ENCODE assay signal across 23 cellular contexts in genomic region chr18:34938102-34938501, GRCh38.
"Had no signal": no experiment of that assay in that cellular context is flagged by ENCODE, and none has a peak within 500 bp of the region (broad histone marks: within the 10 kb centered on the region; RNA-seq: fewer than 3 reads in every experiment).

No MANE protein-coding gene starts in this region.

- H3K4me1 ChIP-seq: foreskin keratinocyte, heart left ventricle, left lung, lower lobe of right lung had no signal

- H3K4me3 ChIP-seq: coronary artery, dorsolateral prefrontal cortex, esophagus muscularis mucosa, gastroesophageal sphincter, heart left ventricle, hepatocyte, left lung, lower lobe of right lung, mucosa of descending colon had no signal

- H3K4me2 ChIP-seq: hepatocyte had no signal

- H3K27me3 ChIP-seq: dorsolateral prefrontal cortex, esophagus muscularis mucosa, gastroesophageal sphincter, heart left ventricle, hepatocyte had no signal

- H3K36me3 ChIP-seq: esophagus muscularis mucosa, gastroesophageal sphincter, heart left ventricle, left lung, lower lobe of right lung had no signal

- H2AFZ ChIP-seq: hepatocyte had no signal

- H3K79me2 ChIP-seq: hepatocyte had no signal

- ATAC-seq: foreskin keratinocyte, gastroesophageal sphincter, heart left ventricle, left cardiac atrium, left lung, left ventricle myocardium superior, lower lobe of right lung, mucosa of descending colon had no signal

- DNase-seq: dermis blood vessel endothelial cell; dorsolateral prefrontal cortex; effector CD4-positive, alpha-beta T cell; effector memory CD4-positive, alpha-beta T cell; foreskin keratinocyte; heart left ventricle; hypothalamus; immature natural killer cell; left cardiac atrium; left lung; left ventricle myocardium superior; lower lobe of right lung; mesenchymal stem cell; mucosa of descending colon; naive B cell had no signal

- H3K27ac ChIP-seq: coronary artery, dorsolateral prefrontal cortex, esophagus muscularis mucosa, foreskin keratinocyte, gastroesophageal sphincter, heart left ventricle, hepatocyte, left lung, lower lobe of right lung had no signal

- FAIRE-seq: colon, endothelial cell of umbilical vein, islet of Langerhans, keratinocyte had no signal

- H3K9me3 ChIP-seq: esophagus muscularis mucosa, gastroesophageal sphincter, heart left ventricle, left lung, lower lobe of right lung, mucosa of descending colon had no signal
